In the genomic region with DNA sequence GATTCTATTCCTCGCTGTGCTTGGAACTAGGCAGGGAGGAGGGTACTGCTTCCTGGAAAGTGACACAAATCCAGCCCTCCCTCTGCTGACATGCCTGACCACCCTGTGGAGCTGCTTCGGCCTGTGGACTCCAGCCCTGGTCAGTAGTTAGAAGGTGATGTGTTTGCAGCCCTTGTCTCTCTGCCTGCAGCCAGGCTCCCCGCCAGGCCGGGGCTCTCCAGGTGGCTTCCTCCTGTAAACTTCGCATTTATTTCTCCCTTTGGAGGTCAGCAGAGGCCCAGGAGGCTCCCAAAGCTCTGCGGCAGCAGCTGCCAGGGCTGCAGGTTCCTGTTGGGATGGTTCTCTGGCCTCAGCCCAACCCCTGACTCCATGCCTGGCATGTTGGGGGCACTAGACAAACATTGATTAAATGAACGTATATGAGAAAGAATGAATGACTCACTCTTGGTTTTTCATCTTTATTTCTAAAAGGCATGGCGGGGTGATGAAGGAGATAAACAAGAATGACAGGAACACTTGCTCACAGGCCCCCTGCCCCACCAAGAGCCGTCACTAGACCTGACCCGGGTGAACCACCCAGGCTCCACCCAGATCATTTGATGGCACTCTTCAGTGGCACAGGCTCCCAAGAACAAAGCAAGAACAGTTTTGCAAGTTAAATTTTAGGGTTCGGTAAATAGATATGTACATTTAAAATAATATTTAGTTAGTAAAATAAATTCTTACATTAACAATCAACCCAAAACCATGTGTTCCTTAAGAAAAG, we compare ENCODE assay signal across 19 cellular contexts. TPM values are rescaled to one million over a fixed set of nuclear protein-coding genes. Genes with fewer than 3 reads are reported as not detected.
DNase-seq lines count a peak whose midpoint lies in the region; ATAC-seq and TF ChIP-seq lines count a peak whose summit lies in the region.
"Had no signal": no experiment of that assay in that cellular context is flagged by ENCODE, and none has a peak within 500 bp of the region (broad histone marks: within the 10 kb centered on the region; RNA-seq: fewer than 3 reads in every experiment).

No MANE protein-coding gene starts in this region.

- H3K4me3 ChIP-seq in BLaER1 (peak overlapping the region; percentile 50; the same call in 1 of the 2 replicates), GM23338 (no peak overlapping the region), lung (no peak overlapping the region)
- H3K4me3 ChIP-seq: Peyer's patch had no signal

- H3K4me3 Mint-ChIP-seq in GM23338, result no peak overlapping the region
- no peak overlapping the region for H3K4me3 Mint-ChIP-seq in WTC11
- no peak overlapping the region for H3K4me3 Mint-ChIP-seq in immature natural killer cell
- H3K4me3 Mint-ChIP-seq: CD4-positive, CD25-positive, alpha-beta regulatory T cell had no signal

- H3K27ac ChIP-seq in BLaER1 (peak overlapping the region; percentile 85), GM23338 (ENCODE audit: low read depth) (no peak overlapping the region), lung (ENCODE audit: low read depth in 1 of 2, low read length in 1 of 2) (no peak overlapping the region)
- H3K27ac ChIP-seq: Peyer's patch had no signal

- DNase-seq in GM23338 (ENCODE audit: low spot score), result no peak
- DNase-seq in WTC11 (ENCODE audit: low spot score), result no peak
- peak; percentile 21 for DNase-seq in lung (ENCODE audit: low spot score)
- no peak for DNase-seq in NCI-H510A treated with DMSO at 0.1 percent for 48 hours (lab: John Stamatoyannopoulos, UW)
- DNase-seq in immature natural killer cell, result no peak
- no peak for DNase-seq in AML-193 (lab: John Stamatoyannopoulos, UW)
- DNase-seq: Caco-2; CD4-positive, CD25-positive, alpha-beta regulatory T cell; MV-4-11; NCI-H1417; NCI-H187 treated with DMSO at 0.1 percent for 48 hours; NCI-H2171; NCI-H510A; NCI-H82; Peyer's patch; SHP77; SK-N-SH had no signal

- H3K27ac Mint-ChIP-seq in GM23338, result no peak overlapping the region
- H3K27ac Mint-ChIP-seq in WTC11, result no peak overlapping the region
- no peak overlapping the region for H3K27ac Mint-ChIP-seq in immature natural killer cell
- H3K27ac Mint-ChIP-seq: CD4-positive, CD25-positive, alpha-beta regulatory T cell had no signal

- peaks cover 21% of the 10 kb centered on the region for H3F3A ChIP-seq in GM23338 (replicated peaks; ENCODE audit: low read depth)

- no peak overlapping the region for H3K9ac ChIP-seq in BLaER1
- H3K9ac ChIP-seq: SK-N-SH had no signal

- H3K27me3 Mint-ChIP-seq in GM23338 (ENCODE audit: insufficient read depth, low read depth, poor library complexity), result peaks cover 52% of the 10 kb centered on the region
- H3K27me3 Mint-ChIP-seq in WTC11 (ENCODE audit: low read depth), result peaks cover 69% of the 10 kb centered on the region
- peaks cover 14 to 16% (median 14%) of the 10 kb centered on the region in 3 donors for H3K27me3 Mint-ChIP-seq in immature natural killer cell (ENCODE audit: low read depth in 3 of 3)

- no peaks in the 10 kb centered on the region for H3K79me2 ChIP-seq in GM23338 (replicated peaks; ENCODE audit: insufficient read depth)

- H3K4me1 Mint-ChIP-seq in GM23338 (peaks cover 58% of the 10 kb centered on the region), WTC11 (peaks cover 58% of the 10 kb centered on the region), immature natural killer cell (no peaks in the 10 kb centered on the region)

- H2AFZ ChIP-seq in GM23338, result no peak overlapping the region

- H3K36me3 Mint-ChIP-seq in GM23338 (ENCODE audit: low read depth), result peaks cover 7% of the 10 kb centered on the region; the same call in 2 of the 3 replicates
- H3K36me3 Mint-ChIP-seq in WTC11, result peaks cover 2% of the 10 kb centered on the region; the same call in 1 of the 2 replicates
- H3K36me3 Mint-ChIP-seq in immature natural killer cell, result no peaks in the 10 kb centered on the region
- H3K36me3 Mint-ChIP-seq: CD4-positive, CD25-positive, alpha-beta regulatory T cell had no signal

- peaks cover 44% of the 10 kb centered on the region for H3K9me3 ChIP-seq in BLaER1
- H3K9me3 ChIP-seq in lung (ENCODE audit: control insufficient read depth in 2 of 2, insufficient read depth in 1 of 2, low read length in 1 of 2), result peaks cover 0 to 2% of the 10 kb centered on the region in 2 donors
- H3K9me3 ChIP-seq: Caco-2, Peyer's patch, SK-N-SH had no signal

- H3K9me2 ChIP-seq in GM23338 (ENCODE audit: insufficient read depth), result no peaks in the 10 kb centered on the region
- H3K9me2 ChIP-seq: SK-N-SH had no signal

- POLR2A ChIA-PET in WTC11 (lab: Charles Lee), result no interaction called here

- TF ChIP-seq CTCF in GM23338 (conservative IDR thresholded peaks at IDR 0.05; ENCODE audit: low read depth in 2 of 2) (no peak), WTC11 (IDR thresholded peaks at IDR 0.05) (no peak), lung (IDR thresholded peaks at IDR 0.05; ENCODE audit: control extremely low read depth, extremely low read depth) (no peak)

- H3K9me3 Mint-ChIP-seq in GM23338 (peaks cover 8% of the 10 kb centered on the region; the same call in 2 of the 3 replicates), WTC11 (no peaks in the 10 kb centered on the region), immature natural killer cell (peaks cover 0 to 7% (median 3%) of the 10 kb centered on the region in 6 donors)

- ATAC-seq in GM23338 (no peak), WTC11 (no peak), lung (ENCODE audit: insufficient read depth, low FRiP score) (no peak)

- H3K4me2 ChIP-seq in BLaER1 (peak overlapping the region; percentile 82), GM23338 (peak overlapping the region; percentile 72)
- H3K4me2 ChIP-seq: SK-N-SH had no signal

- CTCF ChIA-PET in WTC11 (lab: Charles Lee), result interaction anchor here (1.2 kb wide), 1 partner anchor 45 kb away, joined by 4 read pairs; no protein-coding TSS in a partner anchor

- H3K36me3 ChIP-seq in BLaER1 (peaks cover 32% of the 10 kb centered on the region; the same call in 1 of the 2 replicates), GM23338 (ENCODE audit: insufficient read depth) (no peaks in the 10 kb centered on the region), lung (ENCODE audit: control insufficient read depth in 2 of 2, insufficient read depth in 2 of 2, low read length in 2 of 2) (no peaks in the 10 kb centered on the region)
- H3K36me3 ChIP-seq: Peyer's patch had no signal

- no peaks in the 10 kb centered on the region for H4K20me1 ChIP-seq in BLaER1
- no peaks in the 10 kb centered on the region; the same call in none of the 2 replicates for H4K20me1 ChIP-seq in GM23338 (replicated peaks; ENCODE audit: insufficient read depth)

- WGBS in lung, 2 donors, result 73 to 76% methylated on average over 11 of the region's 11 CpGs

- H3K4me1 ChIP-seq in BLaER1, result peaks cover 100% of the 10 kb centered on the region
- peaks cover 63% of the 10 kb centered on the region for H3K4me1 ChIP-seq in GM23338 (ENCODE audit: insufficient read depth)
- H3K4me1 ChIP-seq in lung (ENCODE audit: control insufficient read depth in 2 of 2, insufficient read depth in 2 of 2, low read length in 2 of 2), result peaks cover 3 to 7% of the 10 kb centered on the region in 2 donors

- H3K27me3 ChIP-seq in BLaER1 (no peaks in the 10 kb centered on the region), GM23338 (ENCODE audit: insufficient read depth) (peaks cover 58% of the 10 kb centered on the region), lung (ENCODE audit: control insufficient read depth, insufficient read depth) (peaks cover 3% of the 10 kb centered on the region)

TF ChIP-seq in GM23338, 12 proteins besides CTCF, POLR2A, EP300 and RAD21 (continues in another document):
- TF ChIP-seq ZNF114 (CRISPR knock-in tag; IDR thresholded peaks at IDR 0.05) (no peak), CREB1 (CRISPR knock-in tag; IDR thresholded peaks at IDR 0.05; ENCODE audit: low read depth) (no peak), ETS1 (IDR thresholded peaks at IDR 0.05) (no peak)

TF ChIP-seq in WTC11, 78 proteins besides CTCF, POLR2A, EP300 and RAD21:
- TF ChIP-seq ZNF423 (CRISPR knock-in tag; IDR thresholded peaks at IDR 0.05) (peak; percentile 44; the same call in 1 of the 2 replicates), NFE2L1 (CRISPR knock-in tag; IDR thresholded peaks at IDR 0.05) (no peak)

RNA-seq across cellular contexts. Expression of gene IRX2, which starts 8.4 kb away (rescaled TPM):
- total RNA-seq in GM23338 (2014; rRNA removed; shearing (Covaris generic)), result 15.8 and 25.3 TPM in 2 replicates
- polyA plus RNA-seq in GM23338 (2016; fragmentation: Nextera tagmentation; extraction: Ambion mirVana), result 13.6 and 14.5 TPM in 2 replicates
- total RNA-seq in WTC11 (2021), result 51.5 to 63.2 TPM (median 52.0 TPM) in 3 replicates
- total RNA-seq in lung, result 10 to 100 TPM; 60.8 to 64.5 TPM
- polyA plus RNA-seq in lung, result 10 to 100 TPM; 11.5 to 30.0 TPM
- polyA plus RNA-seq in immature natural killer cell, result not detected
- total RNA-seq: A673; CD4-positive, CD25-positive, alpha-beta regulatory T cell; Peyer's patch had no signal
- polyA plus RNA-seq: CD4-positive, CD25-positive, alpha-beta regulatory T cell; SK-N-SH had no signal
